In the genomic region with DNA sequence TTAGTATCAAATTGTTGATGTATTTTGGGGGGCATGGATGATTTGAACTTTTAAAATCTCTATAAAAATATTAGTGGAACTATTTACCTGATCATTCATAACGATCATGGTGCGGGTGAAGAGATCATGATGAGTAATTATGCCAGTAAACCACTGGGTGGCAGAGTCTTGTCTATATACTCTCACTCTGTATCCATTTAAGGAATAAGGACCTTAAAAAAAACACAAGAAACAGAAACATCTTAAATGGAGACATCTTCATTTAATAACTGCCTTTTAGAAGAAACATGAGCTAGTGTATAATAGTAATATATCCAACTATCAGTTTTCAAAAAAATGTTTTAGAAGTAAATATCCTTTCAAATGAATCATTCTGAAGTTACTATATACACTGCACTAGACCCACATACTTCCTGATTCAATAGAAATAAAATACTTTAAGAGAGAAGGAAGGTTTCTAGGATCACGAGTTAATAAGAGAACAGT, we compare ENCODE assay signal across 9 cellular contexts.
DNase-seq lines count a peak whose midpoint lies in the region; ATAC-seq and TF ChIP-seq lines count a peak whose summit lies in the region.
"Had no signal": no experiment of that assay in that cellular context is flagged by ENCODE, and none has a peak within 500 bp of the region (broad histone marks: within the 10 kb centered on the region; RNA-seq: fewer than 3 reads in every experiment).

No MANE protein-coding gene starts in this region.

- H3K4me3 Mint-ChIP-seq in activated CD8-positive, alpha-beta T cell treated with anti-CD3 and anti-CD28 coated beads, Interleukin-2, amount 10 ng/mL, durations not matched to agents 7 days and 5 days: no peak overlapping the region

- peak; percentile 33; the same call in 1 of the 2 replicates for TF ChIP-seq CTCF in GM12875 (IDR thresholded peaks at IDR 0.05; ENCODE audit: borderline replicate concordance, insufficient read depth, low read depth, low read length)

- POLR2A ChIA-PET in activated CD8-positive, alpha-beta T cell treated with anti-CD3 and anti-CD28 coated beads, Interleukin-2, amount 10 ng/mL, durations not matched to agents 7 days and 5 days (lab: Charles Lee): interaction anchor here (0.6 to 2.7 kb wide), 4 partner anchors 28 to 352 kb away, joined by 3 to 15 read pairs (median 4); no protein-coding TSS in a partner anchor

- H3K27ac Mint-ChIP-seq in activated CD8-positive, alpha-beta T cell treated with anti-CD3 and anti-CD28 coated beads, Interleukin-2, amount 10 ng/mL, durations not matched to agents 7 days and 5 days: no peak overlapping the region

- CTCF ChIA-PET in activated CD8-positive, alpha-beta T cell treated with anti-CD3 and anti-CD28 coated beads, Interleukin-2, amount 10 ng/mL, durations not matched to agents 7 days and 5 days (lab: Charles Lee): interaction anchor here (0.6 to 4.9 kb wide), 28 partner anchors 9 to 503 kb away, joined by 3 to 50 read pairs (median 4); a partner anchor contains a TSS

- DNase-seq in Ammon's horn (ENCODE audit: low spot score): peak; percentile 74
- DNase-seq in NCI-H146 (lab: John Stamatoyannopoulos, UW): peak; percentile 47
- peak; percentile 46 for DNase-seq in activated CD8-positive, alpha-beta T cell treated with anti-CD3 and anti-CD28 coated beads, Interleukin-2, amount 10 ng/mL, durations not matched to agents 7 days and 5 days
- peak; percentile 24 for DNase-seq in germinal center (ENCODE audit: low spot score)
- DNase-seq in renal cortical epithelial cell (ENCODE audit: low read depth): peak; percentile 76

- no peak overlapping the region for H3K4me3 ChIP-seq in GM12875 (ENCODE audit: low read depth, low read length)
- H3K4me3 ChIP-seq: SJSA1 had no signal

- ATAC-seq in HG02623 (IDR thresholded peaks at IDR 0.05; ENCODE audit: unreplicated experiment): peak; percentile 84
- peak; percentile 81 for ATAC-seq in activated CD8-positive, alpha-beta T cell treated with anti-CD3 and anti-CD28 coated beads, Interleukin-2, amount 10 ng/mL, durations not matched to agents 7 days and 5 days
- no peak for ATAC-seq in HG03108 (IDR thresholded peaks at IDR 0.05; ENCODE audit: unreplicated experiment)

- peaks cover 1% of the 10 kb centered on the region for H3K9me3 Mint-ChIP-seq in activated CD8-positive, alpha-beta T cell treated with anti-CD3 and anti-CD28 coated beads, Interleukin-2, amount 10 ng/mL, durations not matched to agents 7 days and 5 days (ENCODE audit: insufficient read depth)

- H3K36me3 Mint-ChIP-seq in activated CD8-positive, alpha-beta T cell treated with anti-CD3 and anti-CD28 coated beads, Interleukin-2, amount 10 ng/mL, durations not matched to agents 7 days and 5 days (ENCODE audit: low read depth): peaks cover 42% of the 10 kb centered on the region

- peaks cover 45% of the 10 kb centered on the region for H3K4me1 Mint-ChIP-seq in activated CD8-positive, alpha-beta T cell treated with anti-CD3 and anti-CD28 coated beads, Interleukin-2, amount 10 ng/mL, durations not matched to agents 7 days and 5 days (ENCODE audit: low read depth)

- H3K27me3 Mint-ChIP-seq in activated CD8-positive, alpha-beta T cell treated with anti-CD3 and anti-CD28 coated beads, Interleukin-2, amount 10 ng/mL, durations not matched to agents 7 days and 5 days (ENCODE audit: low read depth): no peaks in the 10 kb centered on the region

Comparison
In these comparisons a context has a peak if more than half of its experiments do, and no peak if none do; other contexts are left out.
1. DNase-seq: peak in every context shown above with its lines; median percentile 76 in renal cortical epithelial cell; 74 in Ammon's horn; 47 in NCI-H146; 46 in activated CD8-positive, alpha-beta T cell treated with anti-CD3 and anti-CD28 coated beads, Interleukin-2, amount 10 ng/mL, durations not matched to agents 7 days and 5 days; 24 in germinal center.